In genomic region chr1:15151871-15152270, GRCh38 we compare ENCODE assay signal across 9 cellular contexts. TPM values are rescaled to one million over a fixed set of nuclear protein-coding genes. Genes with fewer than 3 reads are reported as not detected.
DNase-seq lines count a peak whose midpoint lies in the region; ATAC-seq and TF ChIP-seq lines count a peak whose summit lies in the region.
"Had no signal": no experiment of that assay in that cellular context is flagged by ENCODE, and none has a peak within 500 bp of the region (broad histone marks: within the 10 kb centered on the region; RNA-seq: fewer than 3 reads in every experiment).

No MANE protein-coding gene starts in this region.

- H3K9ac ChIP-seq in mesendoderm (ENCODE audit: low read length), result no peak overlapping the region

- WGBS in body of pancreas, 2 donors, result 24 to 30% methylated on average over 3 of the region's 3 CpGs
- WGBS in mesendoderm (ENCODE audit: extremely low coverage, insufficient coverage, low lambda C conversion rate), result no CpG with 5 or more reads among the region's 3 CpGs

- H3K27ac ChIP-seq in body of pancreas (peak overlapping the region; percentile 97 to 99 (median 99)), ascending aorta (no peak overlapping the region), mesendoderm (ENCODE audit: low read depth, low read length) (no peak overlapping the region)

- no peak overlapping the region for H3K18ac ChIP-seq in mesendoderm (ENCODE audit: low read length)

- H3K4me3 Mint-ChIP-seq in HFFc6 (no peak overlapping the region), immature natural killer cell (peak overlapping the region in 4 of 5 donors; percentile 33 to 63 (median 42))
- peak overlapping the region; percentile 46 for H3K4me3 Mint-ChIP-seq in stimulated activated effector memory CD8-positive, alpha-beta T cell treated with anti-CD3 and anti-CD28 coated beads, Interleukin-12 subunit alpha, Interleukin-12 subunit beta, amount 100 ng/mL, for 72 hours

- no peak overlapping the region for H2AK5ac ChIP-seq in mesendoderm (ENCODE audit: low read length)

- no peak overlapping the region for H4K5ac ChIP-seq in mesendoderm (ENCODE audit: low read length)

- TF ChIP-seq POLR2A in body of pancreas (IDR thresholded peaks at IDR 0.05), result no peak

- no peaks in the 10 kb centered on the region for H3K36me3 ChIP-seq in body of pancreas (replicated peaks in 1 of 2; ENCODE audit: insufficient read depth in 1 of 2, low read depth in 2 of 2)
- H3K36me3 ChIP-seq in ascending aorta, result no peaks in the 10 kb centered on the region
- H3K36me3 ChIP-seq in mesendoderm (ENCODE audit: control insufficient read depth, insufficient read depth, low read length), result no peaks in the 10 kb centered on the region

- H2BK5ac ChIP-seq in mesendoderm (ENCODE audit: low read length), result no peak overlapping the region

- H3K27me3 Mint-ChIP-seq in HFFc6 (ENCODE audit: insufficient read depth), result peaks cover 22% of the 10 kb centered on the region
- H3K27me3 Mint-ChIP-seq in immature natural killer cell (ENCODE audit: low read depth in 3 of 3), result peaks cover 9 to 26% (median 16%) of the 10 kb centered on the region in 3 donors

- H3K4me3 ChIP-seq in body of pancreas (peak overlapping the region in 1 of 2 donors; percentile 22), ascending aorta (peak overlapping the region in 1 of 2 donors; percentile 91), mesendoderm (ENCODE audit: low read length) (no peak overlapping the region)

- H3K4me1 Mint-ChIP-seq in HFFc6 (ENCODE audit: low read depth), result peaks cover 26% of the 10 kb centered on the region
- peaks cover 29 to 32% of the 10 kb centered on the region in 2 donors for H3K4me1 Mint-ChIP-seq in immature natural killer cell
- H3K4me1 Mint-ChIP-seq in stimulated activated effector memory CD8-positive, alpha-beta T cell treated with anti-CD3 and anti-CD28 coated beads, Interleukin-12 subunit alpha, Interleukin-12 subunit beta, amount 100 ng/mL, for 72 hours, result peaks cover 16% of the 10 kb centered on the region

- H3K9me3 Mint-ChIP-seq in HFFc6, result peaks cover 5% of the 10 kb centered on the region; the same call in 1 of the 2 replicates
- H3K9me3 Mint-ChIP-seq in immature natural killer cell, result no peaks in the 10 kb centered on the region
- H3K9me3 Mint-ChIP-seq in stimulated activated effector memory CD8-positive, alpha-beta T cell treated with anti-CD3 and anti-CD28 coated beads, Interleukin-12 subunit alpha, Interleukin-12 subunit beta, amount 100 ng/mL, for 72 hours, result no peaks in the 10 kb centered on the region

- H3K4me1 ChIP-seq in body of pancreas (peaks cover 74% of the 10 kb centered on the region), ascending aorta (peaks cover 0 to 5% of the 10 kb centered on the region in 2 donors), mesendoderm (ENCODE audit: control insufficient read depth, low read depth, low read length) (no peaks in the 10 kb centered on the region)

- no peak overlapping the region for H3K23ac ChIP-seq in mesendoderm (ENCODE audit: low read length)

- H3K27me3 ChIP-seq in body of pancreas (no peaks in the 10 kb centered on the region), ascending aorta (no peaks in the 10 kb centered on the region), mesendoderm (ENCODE audit: insufficient read depth, low read length, poor library complexity) (no peaks in the 10 kb centered on the region)

- H4K8ac ChIP-seq in mesendoderm (ENCODE audit: low read depth, low read length), result no peak overlapping the region

- H3K79me2 ChIP-seq in mesendoderm (ENCODE audit: control insufficient read depth, insufficient read depth, low read length), result no peaks in the 10 kb centered on the region

- no peak overlapping the region for H2BK15ac ChIP-seq in mesendoderm (replicated peaks; ENCODE audit: low read depth)

- intact Hi-C loops in body of pancreas (cut with DNase I), result no loop called here
- intact Hi-C loops in ascending aorta (cut with DNase I), result loop anchor here (1.0 to 10.0 kb wide), 3 partner anchors 120 to 253 kb away; partner anchors contain the start of gene EFHD2

- H3K4ac ChIP-seq in mesendoderm (ENCODE audit: low read depth, low read length), result no peak overlapping the region

- ATAC-seq in body of pancreas, result no peak
- ATAC-seq in stimulated activated effector memory CD8-positive, alpha-beta T cell treated with anti-CD3 and anti-CD28 coated beads, Interleukin-12 subunit alpha, Interleukin-12 subunit beta, amount 100 ng/mL, for 72 hours, result no peak
- no peak for ATAC-seq in HG02852 (IDR thresholded peaks at IDR 0.05; ENCODE audit: unreplicated experiment)

- H3K27ac Mint-ChIP-seq in HFFc6 (peak overlapping the region; percentile 84; the same call in 1 of the 2 replicates), immature natural killer cell (peak overlapping the region in 1 of 6 donors; percentile 58)
- H3K27ac Mint-ChIP-seq in stimulated activated effector memory CD8-positive, alpha-beta T cell treated with anti-CD3 and anti-CD28 coated beads, Interleukin-12 subunit alpha, Interleukin-12 subunit beta, amount 100 ng/mL, for 72 hours, result no peak overlapping the region

- DNase-seq in HFFc6 (no peak), body of pancreas (no peak), immature natural killer cell (no peak), GM19238 (ENCODE audit: insufficient read length, low spot score) (no peak), ascending aorta (ENCODE audit: low spot score in 2 of 2) (no peak), mesendoderm (no peak)
- DNase-seq in stimulated activated effector memory CD8-positive, alpha-beta T cell treated with anti-CD3 and anti-CD28 coated beads, Interleukin-12 subunit alpha, Interleukin-12 subunit beta, amount 100 ng/mL, for 72 hours (ENCODE audit: low spot score in 2 of 2), result no peak

- no peak overlapping the region for H3K56ac ChIP-seq in mesendoderm (ENCODE audit: low read length)

- TF ChIP-seq CTCF in HFFc6 (IDR thresholded peaks at IDR 0.05), result no peak
- no peak for TF ChIP-seq CTCF in body of pancreas (IDR thresholded peaks at IDR 0.05)
- TF ChIP-seq CTCF in ascending aorta (IDR thresholded peaks at IDR 0.05), result no peak

- H3K79me1 ChIP-seq in mesendoderm (ENCODE audit: low read length), result no peaks in the 10 kb centered on the region

- no peak overlapping the region for H2BK120ac ChIP-seq in mesendoderm (ENCODE audit: low read depth, low read length)

- H3K9me3 ChIP-seq in body of pancreas (no peaks in the 10 kb centered on the region), ascending aorta (no peaks in the 10 kb centered on the region)

- no peak overlapping the region for H3K4me2 ChIP-seq in mesendoderm (ENCODE audit: low read length)

- H3K36me3 Mint-ChIP-seq in HFFc6 (ENCODE audit: low read depth) (no peaks in the 10 kb centered on the region), immature natural killer cell (peaks cover 0 to 7% (median 0%) of the 10 kb centered on the region in 3 donors)
- H3K36me3 Mint-ChIP-seq in stimulated activated effector memory CD8-positive, alpha-beta T cell treated with anti-CD3 and anti-CD28 coated beads, Interleukin-12 subunit alpha, Interleukin-12 subunit beta, amount 100 ng/mL, for 72 hours, result no peaks in the 10 kb centered on the region

RNA-seq across cellular contexts. Expression of gene TMEM51, which starts 1.7 kb away (rescaled TPM):
- 1 to 10 TPM; 4.8 to 6.8 (median 6.6) TPM for total RNA-seq in HFFc6 (2021; fragmentation: NEBNext Ultra II Directional; extraction: Animal tissue kit (Norgen Biotek cat#: 25700))
- total RNA-seq in body of pancreas (10 to 100 TPM; 26.5 to 36.9 TPM), ascending aorta (not detected)
- polyA plus RNA-seq in immature natural killer cell, result not detected
- polyA plus RNA-seq in mesendoderm (2013, experiment 1 of 2), result 3.1 TPM
- 3.1 TPM for polyA plus RNA-seq in mesendoderm (2013, experiment 2 of 2)
- total RNA-seq: OCI-LY7 had no signal

Comparison
In these comparisons a context has a peak if more than half of its experiments do, and no peak if none do; other contexts are left out.
1. H3K27ac ChIP-seq: peak in body of pancreas (4 of 4); none in ascending aorta (0 of 2) and mesendoderm (single experiment).